In genomic region chr13:88979465-88980180, GRCh38 we compare ENCODE assay signal across 1 cellular context.
TF ChIP-seq lines count a peak whose summit lies in the region.

No MANE protein-coding gene starts in this region.

TF ChIP-seq in GM23338, 12 proteins besides CTCF, POLR2A, EP300 and RAD21 (continued from another document):
- TF ChIP-seq ZNF462 (CRISPR knock-in tag; IDR thresholded peaks at IDR 0.05) (no peak), ETS1 (IDR thresholded peaks at IDR 0.05) (no peak), NANOG (IDR thresholded peaks at IDR 0.05; ENCODE audit: borderline replicate concordance) (no peak), JUNB (IDR thresholded peaks at IDR 0.05; ENCODE audit: unreplicated experiment) (no peak), EZH2 (IDR thresholded peaks at IDR 0.05; ENCODE audit: low read depth, unreplicated experiment) (no peak), CREB1 (CRISPR knock-in tag; IDR thresholded peaks at IDR 0.05; ENCODE audit: low read depth) (no peak), EZH2phosphoT487 (IDR thresholded peaks at IDR 0.05; ENCODE audit: unreplicated experiment) (no peak)
